In genomic region chr16:56985962-56986360, GRCh38 we compare ENCODE assay signal across 1 cellular context.
TF ChIP-seq lines count a peak whose summit lies in the region.

No MANE protein-coding gene starts in this region.

TF ChIP-seq in IMR-90, 13 proteins besides CTCF, POLR2A, EP300 and RAD21:
- TF ChIP-seq ELK1 (IDR thresholded peaks at IDR 0.05; ENCODE audit: borderline replicate concordance, low read depth, low read length) (no peak), RFX5 (IDR thresholded peaks at IDR 0.05; ENCODE audit: low read depth, low read length) (no peak), BHLHE40 (IDR thresholded peaks at IDR 0.05; ENCODE audit: low read depth, low read length) (no peak), CHD1 (IDR thresholded peaks at IDR 0.05; ENCODE audit: low read depth, low read length) (no peak), CEBPB (IDR thresholded peaks at IDR 0.05; ENCODE audit: low read depth, low read length) (no peak), FOS (IDR thresholded peaks at IDR 0.05; ENCODE audit: low read depth, low read length) (no peak), USF2 (IDR thresholded peaks at IDR 0.05; ENCODE audit: low read depth, low read length) (no peak), RCOR1 (IDR thresholded peaks at IDR 0.05; ENCODE audit: insufficient replicate concordance, low read length) (no peak), NFE2L2 (IDR thresholded peaks at IDR 0.05; ENCODE audit: low read depth, low read length) (no peak), MAZ (IDR thresholded peaks at IDR 0.05; ENCODE audit: borderline replicate concordance, low read depth, low read length) (no peak), MXI1 (IDR thresholded peaks at IDR 0.05; ENCODE audit: borderline replicate concordance, low read depth, low read length) (no peak), MAFK (IDR thresholded peaks at IDR 0.05; ENCODE audit: low read depth, low read length) (no peak), SMC3 (IDR thresholded peaks at IDR 0.05; ENCODE audit: low read depth, low read length) (no peak)
